ENCODE assay signal across 1 cellular context in the genomic region with DNA sequence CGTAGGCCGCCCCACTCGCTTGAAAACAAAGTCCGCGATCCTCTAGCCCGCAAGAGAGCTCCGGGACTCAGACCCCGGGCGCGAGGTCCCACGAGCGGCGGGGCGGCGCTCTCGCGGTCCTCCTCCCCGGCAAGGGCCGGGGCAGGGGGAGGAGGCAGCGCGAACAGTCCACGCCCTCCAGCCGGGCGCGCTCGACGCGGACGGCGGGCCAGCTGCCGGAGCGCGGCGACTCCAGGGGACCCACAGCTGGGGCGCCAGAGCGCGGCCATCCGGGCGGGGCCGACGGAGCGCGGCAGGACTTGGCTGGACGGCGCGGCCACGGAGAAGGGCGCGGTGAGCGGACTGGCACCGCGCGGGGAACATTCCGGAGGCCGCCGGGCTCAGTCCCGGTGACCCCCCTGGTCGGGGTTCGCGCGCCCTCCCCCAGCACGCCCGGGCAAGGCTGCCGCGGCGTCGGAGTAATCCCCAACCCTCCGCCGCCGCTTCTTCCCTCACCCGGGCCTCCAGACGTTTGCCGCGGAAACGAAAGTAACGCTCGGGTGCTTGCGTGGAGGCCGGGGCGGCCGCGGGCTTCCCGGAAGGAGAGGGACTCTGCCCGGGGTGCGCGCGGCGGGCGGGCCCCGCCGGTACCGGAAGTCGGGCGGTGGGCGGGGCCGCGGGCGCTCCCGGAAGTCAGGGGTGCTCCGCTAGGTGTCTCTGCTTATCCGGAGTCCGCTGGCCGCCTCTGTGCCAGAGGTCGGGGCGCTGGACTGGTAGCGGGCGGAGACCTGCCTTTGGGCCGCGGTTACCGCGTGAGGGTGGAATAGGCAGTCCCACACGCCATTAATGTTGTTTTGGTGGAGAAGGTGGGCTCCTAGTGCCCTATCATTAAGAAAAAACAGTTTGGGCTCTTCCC.
A peak's percentile ranks its signal among the peaks of the same experiment; 100 is the strongest.
TF ChIP-seq lines count a peak whose summit lies in the region.

A gene (plus strand): TSS at position 166 of the 895 bp plus-strand sequence. CDS start 8,330 bp downstream, outside the sequence.

TF ChIP-seq in K562, 482 proteins besides CTCF, POLR2A, EP300 and RAD21 (continued from another document and continues in another):
- TF ChIP-seq, protein P1, sequence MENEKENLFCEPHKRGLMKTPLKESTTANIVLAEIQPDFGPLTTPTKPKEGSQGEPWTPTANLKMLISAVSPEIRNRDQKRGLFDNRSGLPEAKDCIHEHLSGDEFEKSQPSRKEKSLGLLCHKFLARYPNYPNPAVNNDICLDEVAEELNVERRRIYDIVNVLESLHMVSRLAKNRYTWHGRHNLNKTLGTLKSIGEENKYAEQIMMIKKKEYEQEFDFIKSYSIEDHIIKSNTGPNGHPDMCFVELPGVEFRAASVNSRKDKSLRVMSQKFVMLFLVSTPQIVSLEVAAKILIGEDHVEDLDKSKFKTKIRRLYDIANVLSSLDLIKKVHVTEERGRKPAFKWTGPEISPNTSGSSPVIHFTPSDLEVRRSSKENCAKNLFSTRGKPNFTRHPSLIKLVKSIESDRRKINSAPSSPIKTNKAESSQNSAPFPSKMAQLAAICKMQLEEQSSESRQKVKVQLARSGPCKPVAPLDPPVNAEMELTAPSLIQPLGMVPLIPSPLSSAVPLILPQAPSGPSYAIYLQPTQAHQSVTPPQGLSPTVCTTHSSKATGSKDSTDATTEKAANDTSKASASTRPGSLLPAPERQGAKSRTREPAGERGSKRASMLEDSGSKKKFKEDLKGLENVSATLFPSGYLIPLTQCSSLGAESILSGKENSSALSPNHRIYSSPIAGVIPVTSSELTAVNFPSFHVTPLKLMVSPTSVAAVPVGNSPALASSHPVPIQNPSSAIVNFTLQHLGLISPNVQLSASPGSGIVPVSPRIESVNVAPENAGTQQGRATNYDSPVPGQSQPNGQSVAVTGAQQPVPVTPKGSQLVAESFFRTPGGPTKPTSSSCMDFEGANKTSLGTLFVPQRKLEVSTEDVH (IDR thresholded peaks at IDR 0.05; ENCODE audit: low read depth, partially characterized antibody) = peak; percentile 86
- TF ChIP-seq MAFF (IDR thresholded peaks at IDR 0.05; ENCODE audit: low read length) (no peak), ARHGAP35 (IDR thresholded peaks at IDR 0.05; ENCODE audit: partially characterized antibody) (no peak), LARP7 (IDR thresholded peaks at IDR 0.05) (no peak), TEAD1 (CRISPR knock-in tag; IDR thresholded peaks at IDR 0.05) (peak in 1 of 2 experiments; percentile 45; a peak in 3 of 4 replicates), CXXC5 (CRISPR knock-in tag; IDR thresholded peaks at IDR 0.05) (peak; percentile 91), ZNF133 (CRISPR knock-in tag; IDR thresholded peaks at IDR 0.05) (0 out of 2 replicates have a peak, but pooled peaks have one; percentile 67), RNF2 (IDR thresholded peaks at IDR 0.05) (peak; percentile 58), MBD2 (IDR thresholded peaks at IDR 0.05; ENCODE audit: borderline replicate concordance, low read depth) (peak; percentile 73), TRIM28 (IDR thresholded peaks at IDR 0.05) (no peak), FOXA1 (IDR thresholded peaks at IDR 0.05; ENCODE audit: borderline replicate concordance) (no peak), NR2C2 (CRISPR knock-in tag; IDR thresholded peaks at IDR 0.05) (0 out of 2 replicates have a peak, but pooled peaks have one; percentile 20), NR2C2 (tag; IDR thresholded peaks at IDR 0.05) (peak; percentile 95), RBBP5 (IDR thresholded peaks at IDR 0.05; ENCODE audit: borderline replicate concordance, insufficient read depth, low read length, poor library complexity, severe bottlenecking) (peak; percentile 99), GTF2A2 (tag; IDR thresholded peaks at IDR 0.05) (0 out of 2 replicates have a peak, but pooled peaks have one; percentile 66), ZNF586 (CRISPR knock-in tag; conservative IDR thresholded peaks at IDR 0.05) (no peak), TOE1 (IDR thresholded peaks at IDR 0.05; ENCODE audit: borderline replicate concordance) (peak; percentile 28; the same call in 1 of the 2 replicates), TOE1 (CRISPR knock-in tag; IDR thresholded peaks at IDR 0.05; ENCODE audit: borderline replicate concordance, low read depth) (no peak), CCAR2 (IDR thresholded peaks at IDR 0.05; ENCODE audit: low read depth, low read length) (no peak), RBM17 (IDR thresholded peaks at IDR 0.05; ENCODE audit: borderline replicate concordance, low read depth, low read length) (no peak), ETV1 (tag; conservative IDR thresholded peaks at IDR 0.05; ENCODE audit: low read depth) (peak; percentile 90)
- TF ChIP-seq, protein P2, sequence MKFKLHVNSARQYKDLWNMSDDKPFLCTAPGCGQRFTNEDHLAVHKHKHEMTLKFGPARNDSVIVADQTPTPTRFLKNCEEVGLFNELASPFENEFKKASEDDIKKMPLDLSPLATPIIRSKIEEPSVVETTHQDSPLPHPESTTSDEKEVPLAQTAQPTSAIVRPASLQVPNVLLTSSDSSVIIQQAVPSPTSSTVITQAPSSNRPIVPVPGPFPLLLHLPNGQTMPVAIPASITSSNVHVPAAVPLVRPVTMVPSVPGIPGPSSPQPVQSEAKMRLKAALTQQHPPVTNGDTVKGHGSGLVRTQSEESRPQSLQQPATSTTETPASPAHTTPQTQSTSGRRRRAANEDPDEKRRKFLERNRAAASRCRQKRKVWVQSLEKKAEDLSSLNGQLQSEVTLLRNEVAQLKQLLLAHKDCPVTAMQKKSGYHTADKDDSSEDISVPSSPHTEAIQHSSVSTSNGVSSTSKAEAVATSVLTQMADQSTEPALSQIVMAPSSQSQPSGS (CRISPR knock-in tag; IDR thresholded peaks at IDR 0.05) = peak; percentile 25; the same call in 1 of the 2 replicates
- TF ChIP-seq, protein P3, sequence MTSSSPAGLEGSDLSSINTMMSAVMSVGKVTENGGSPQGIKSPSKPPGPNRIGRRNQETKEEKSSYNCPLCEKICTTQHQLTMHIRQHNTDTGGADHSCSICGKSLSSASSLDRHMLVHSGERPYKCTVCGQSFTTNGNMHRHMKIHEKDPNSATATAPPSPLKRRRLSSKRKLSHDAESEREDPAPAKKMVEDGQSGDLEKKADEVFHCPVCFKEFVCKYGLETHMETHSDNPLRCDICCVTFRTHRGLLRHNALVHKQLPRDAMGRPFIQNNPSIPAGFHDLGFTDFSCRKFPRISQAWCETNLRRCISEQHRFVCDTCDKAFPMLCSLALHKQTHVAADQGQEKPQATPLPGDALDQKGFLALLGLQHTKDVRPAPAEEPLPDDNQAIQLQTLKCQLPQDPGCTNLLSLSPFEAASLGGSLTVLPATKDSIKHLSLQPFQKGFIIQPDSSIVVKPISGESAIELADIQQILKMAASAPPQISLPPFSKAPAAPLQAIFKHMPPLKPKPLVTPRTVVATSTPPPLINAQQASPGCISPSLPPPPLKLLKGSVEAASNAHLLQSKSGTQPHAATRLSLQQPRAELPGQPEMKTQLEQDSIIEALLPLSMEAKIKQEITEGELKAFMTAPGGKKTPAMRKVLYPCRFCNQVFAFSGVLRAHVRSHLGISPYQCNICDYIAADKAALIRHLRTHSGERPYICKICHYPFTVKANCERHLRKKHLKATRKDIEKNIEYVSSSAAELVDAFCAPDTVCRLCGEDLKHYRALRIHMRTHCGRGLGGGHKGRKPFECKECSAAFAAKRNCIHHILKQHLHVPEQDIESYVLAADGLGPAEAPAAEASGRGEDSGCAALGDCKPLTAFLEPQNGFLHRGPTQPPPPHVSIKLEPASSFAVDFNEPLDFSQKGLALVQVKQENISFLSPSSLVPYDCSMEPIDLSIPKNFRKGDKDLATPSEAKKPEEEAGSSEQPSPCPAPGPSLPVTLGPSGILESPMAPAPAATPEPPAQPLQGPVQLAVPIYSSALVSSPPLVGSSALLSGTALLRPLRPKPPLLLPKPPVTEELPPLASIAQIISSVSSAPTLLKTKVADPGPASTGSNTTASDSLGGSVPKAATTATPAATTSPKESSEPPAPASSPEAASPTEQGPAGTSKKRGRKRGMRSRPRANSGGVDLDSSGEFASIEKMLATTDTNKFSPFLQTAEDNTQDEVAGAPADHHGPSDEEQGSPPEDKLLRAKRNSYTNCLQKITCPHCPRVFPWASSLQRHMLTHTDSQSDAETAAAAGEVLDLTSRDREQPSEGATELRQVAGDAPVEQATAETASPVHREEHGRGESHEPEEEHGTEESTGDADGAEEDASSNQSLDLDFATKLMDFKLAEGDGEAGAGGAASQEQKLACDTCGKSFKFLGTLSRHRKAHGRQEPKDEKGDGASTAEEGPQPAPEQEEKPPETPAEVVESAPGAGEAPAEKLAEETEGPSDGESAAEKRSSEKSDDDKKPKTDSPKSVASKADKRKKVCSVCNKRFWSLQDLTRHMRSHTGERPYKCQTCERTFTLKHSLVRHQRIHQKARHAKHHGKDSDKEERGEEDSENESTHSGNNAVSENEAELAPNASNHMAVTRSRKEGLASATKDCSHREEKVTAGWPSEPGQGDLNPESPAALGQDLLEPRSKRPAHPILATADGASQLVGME (CRISPR knock-in tag; IDR thresholded peaks at IDR 0.05) = peak; percentile 26
- TF ChIP-seq, protein P4, sequence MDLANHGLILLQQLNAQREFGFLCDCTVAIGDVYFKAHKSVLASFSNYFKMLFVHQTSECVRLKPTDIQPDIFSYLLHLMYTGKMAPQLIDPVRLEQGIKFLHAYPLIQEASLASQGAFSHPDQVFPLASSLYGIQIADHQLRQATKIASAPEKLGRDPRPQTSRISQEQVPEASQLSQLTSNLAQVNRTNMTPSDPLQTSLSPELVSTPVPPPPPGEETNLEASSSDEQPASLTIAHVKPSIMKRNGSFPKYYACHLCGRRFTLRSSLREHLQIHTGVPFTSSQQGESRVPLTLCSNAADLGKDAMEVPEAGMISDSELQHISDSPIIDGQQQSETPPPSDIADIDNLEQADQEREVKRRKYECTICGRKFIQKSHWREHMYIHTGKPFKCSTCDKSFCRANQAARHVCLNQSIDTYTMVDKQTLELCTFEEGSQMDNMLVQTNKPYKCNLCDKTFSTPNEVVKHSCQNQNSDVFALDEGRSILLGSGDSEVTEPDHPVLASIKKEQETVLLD (IDR thresholded peaks at IDR 0.05) = 0 out of 2 replicates have a peak, but pooled peaks have one; percentile 42
- TF ChIP-seq, protein P5, sequence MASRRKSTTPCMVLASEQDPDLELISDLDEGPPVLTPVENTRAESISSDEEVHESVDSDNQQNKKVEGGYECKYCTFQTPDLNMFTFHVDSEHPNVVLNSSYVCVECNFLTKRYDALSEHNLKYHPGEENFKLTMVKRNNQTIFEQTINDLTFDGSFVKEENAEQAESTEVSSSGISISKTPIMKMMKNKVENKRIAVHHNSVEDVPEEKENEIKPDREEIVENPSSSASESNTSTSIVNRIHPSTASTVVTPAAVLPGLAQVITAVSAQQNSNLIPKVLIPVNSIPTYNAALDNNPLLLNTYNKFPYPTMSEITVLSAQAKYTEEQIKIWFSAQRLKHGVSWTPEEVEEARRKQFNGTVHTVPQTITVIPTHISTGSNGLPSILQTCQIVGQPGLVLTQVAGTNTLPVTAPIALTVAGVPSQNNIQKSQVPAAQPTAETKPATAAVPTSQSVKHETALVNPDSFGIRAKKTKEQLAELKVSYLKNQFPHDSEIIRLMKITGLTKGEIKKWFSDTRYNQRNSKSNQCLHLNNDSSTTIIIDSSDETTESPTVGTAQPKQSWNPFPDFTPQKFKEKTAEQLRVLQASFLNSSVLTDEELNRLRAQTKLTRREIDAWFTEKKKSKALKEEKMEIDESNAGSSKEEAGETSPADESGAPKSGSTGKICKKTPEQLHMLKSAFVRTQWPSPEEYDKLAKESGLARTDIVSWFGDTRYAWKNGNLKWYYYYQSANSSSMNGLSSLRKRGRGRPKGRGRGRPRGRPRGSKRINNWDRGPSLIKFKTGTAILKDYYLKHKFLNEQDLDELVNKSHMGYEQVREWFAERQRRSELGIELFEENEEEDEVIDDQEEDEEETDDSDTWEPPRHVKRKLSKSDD (conservative IDR thresholded peaks at IDR 0.05; ENCODE audit: low read length) = 0 out of 2 replicates have a peak, but pooled peaks have one; percentile 18
- TF ChIP-seq, protein P6, sequence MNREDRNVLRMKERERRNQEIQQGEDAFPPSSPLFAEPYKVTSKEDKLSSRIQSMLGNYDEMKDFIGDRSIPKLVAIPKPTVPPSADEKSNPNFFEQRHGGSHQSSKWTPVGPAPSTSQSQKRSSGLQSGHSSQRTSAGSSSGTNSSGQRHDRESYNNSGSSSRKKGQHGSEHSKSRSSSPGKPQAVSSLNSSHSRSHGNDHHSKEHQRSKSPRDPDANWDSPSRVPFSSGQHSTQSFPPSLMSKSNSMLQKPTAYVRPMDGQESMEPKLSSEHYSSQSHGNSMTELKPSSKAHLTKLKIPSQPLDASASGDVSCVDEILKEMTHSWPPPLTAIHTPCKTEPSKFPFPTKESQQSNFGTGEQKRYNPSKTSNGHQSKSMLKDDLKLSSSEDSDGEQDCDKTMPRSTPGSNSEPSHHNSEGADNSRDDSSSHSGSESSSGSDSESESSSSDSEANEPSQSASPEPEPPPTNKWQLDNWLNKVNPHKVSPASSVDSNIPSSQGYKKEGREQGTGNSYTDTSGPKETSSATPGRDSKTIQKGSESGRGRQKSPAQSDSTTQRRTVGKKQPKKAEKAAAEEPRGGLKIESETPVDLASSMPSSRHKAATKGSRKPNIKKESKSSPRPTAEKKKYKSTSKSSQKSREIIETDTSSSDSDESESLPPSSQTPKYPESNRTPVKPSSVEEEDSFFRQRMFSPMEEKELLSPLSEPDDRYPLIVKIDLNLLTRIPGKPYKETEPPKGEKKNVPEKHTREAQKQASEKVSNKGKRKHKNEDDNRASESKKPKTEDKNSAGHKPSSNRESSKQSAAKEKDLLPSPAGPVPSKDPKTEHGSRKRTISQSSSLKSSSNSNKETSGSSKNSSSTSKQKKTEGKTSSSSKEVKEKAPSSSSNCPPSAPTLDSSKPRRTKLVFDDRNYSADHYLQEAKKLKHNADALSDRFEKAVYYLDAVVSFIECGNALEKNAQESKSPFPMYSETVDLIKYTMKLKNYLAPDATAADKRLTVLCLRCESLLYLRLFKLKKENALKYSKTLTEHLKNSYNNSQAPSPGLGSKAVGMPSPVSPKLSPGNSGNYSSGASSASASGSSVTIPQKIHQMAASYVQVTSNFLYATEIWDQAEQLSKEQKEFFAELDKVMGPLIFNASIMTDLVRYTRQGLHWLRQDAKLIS (CRISPR knock-in tag; IDR thresholded peaks at IDR 0.05) = peak; percentile 91
- TF ChIP-seq, protein P7, sequence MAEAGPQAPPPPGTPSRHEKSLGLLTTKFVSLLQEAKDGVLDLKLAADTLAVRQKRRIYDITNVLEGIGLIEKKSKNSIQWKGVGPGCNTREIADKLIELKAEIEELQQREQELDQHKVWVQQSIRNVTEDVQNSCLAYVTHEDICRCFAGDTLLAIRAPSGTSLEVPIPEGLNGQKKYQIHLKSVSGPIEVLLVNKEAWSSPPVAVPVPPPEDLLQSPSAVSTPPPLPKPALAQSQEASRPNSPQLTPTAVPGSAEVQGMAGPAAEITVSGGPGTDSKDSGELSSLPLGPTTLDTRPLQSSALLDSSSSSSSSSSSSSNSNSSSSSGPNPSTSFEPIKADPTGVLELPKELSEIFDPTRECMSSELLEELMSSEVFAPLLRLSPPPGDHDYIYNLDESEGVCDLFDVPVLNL (CRISPR knock-in tag; IDR thresholded peaks at IDR 0.05; ENCODE audit: low read depth) = no peak
- TF ChIP-seq, protein P8, sequence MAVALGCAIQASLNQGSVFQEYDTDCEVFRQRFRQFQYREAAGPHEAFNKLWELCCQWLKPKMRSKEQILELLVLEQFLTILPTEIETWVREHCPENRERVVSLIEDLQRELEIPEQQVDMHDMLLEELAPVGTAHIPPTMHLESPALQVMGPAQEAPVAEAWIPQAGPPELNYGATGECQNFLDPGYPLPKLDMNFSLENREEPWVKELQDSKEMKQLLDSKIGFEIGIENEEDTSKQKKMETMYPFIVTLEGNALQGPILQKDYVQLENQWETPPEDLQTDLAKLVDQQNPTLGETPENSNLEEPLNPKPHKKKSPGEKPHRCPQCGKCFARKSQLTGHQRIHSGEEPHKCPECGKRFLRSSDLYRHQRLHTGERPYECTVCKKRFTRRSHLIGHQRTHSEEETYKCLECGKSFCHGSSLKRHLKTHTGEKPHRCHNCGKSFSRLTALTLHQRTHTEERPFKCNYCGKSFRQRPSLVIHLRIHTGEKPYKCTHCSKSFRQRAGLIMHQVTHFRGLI (CRISPR knock-in tag; IDR thresholded peaks at IDR 0.05) = no peak
- TF ChIP-seq, protein P9, sequence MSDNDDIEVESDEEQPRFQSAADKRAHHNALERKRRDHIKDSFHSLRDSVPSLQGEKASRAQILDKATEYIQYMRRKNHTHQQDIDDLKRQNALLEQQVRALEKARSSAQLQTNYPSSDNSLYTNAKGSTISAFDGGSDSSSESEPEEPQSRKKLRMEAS (CRISPR knock-in tag; IDR thresholded peaks at IDR 0.05) = peak; percentile 38; the same call in 1 of the 2 replicates
